In the genomic region with DNA sequence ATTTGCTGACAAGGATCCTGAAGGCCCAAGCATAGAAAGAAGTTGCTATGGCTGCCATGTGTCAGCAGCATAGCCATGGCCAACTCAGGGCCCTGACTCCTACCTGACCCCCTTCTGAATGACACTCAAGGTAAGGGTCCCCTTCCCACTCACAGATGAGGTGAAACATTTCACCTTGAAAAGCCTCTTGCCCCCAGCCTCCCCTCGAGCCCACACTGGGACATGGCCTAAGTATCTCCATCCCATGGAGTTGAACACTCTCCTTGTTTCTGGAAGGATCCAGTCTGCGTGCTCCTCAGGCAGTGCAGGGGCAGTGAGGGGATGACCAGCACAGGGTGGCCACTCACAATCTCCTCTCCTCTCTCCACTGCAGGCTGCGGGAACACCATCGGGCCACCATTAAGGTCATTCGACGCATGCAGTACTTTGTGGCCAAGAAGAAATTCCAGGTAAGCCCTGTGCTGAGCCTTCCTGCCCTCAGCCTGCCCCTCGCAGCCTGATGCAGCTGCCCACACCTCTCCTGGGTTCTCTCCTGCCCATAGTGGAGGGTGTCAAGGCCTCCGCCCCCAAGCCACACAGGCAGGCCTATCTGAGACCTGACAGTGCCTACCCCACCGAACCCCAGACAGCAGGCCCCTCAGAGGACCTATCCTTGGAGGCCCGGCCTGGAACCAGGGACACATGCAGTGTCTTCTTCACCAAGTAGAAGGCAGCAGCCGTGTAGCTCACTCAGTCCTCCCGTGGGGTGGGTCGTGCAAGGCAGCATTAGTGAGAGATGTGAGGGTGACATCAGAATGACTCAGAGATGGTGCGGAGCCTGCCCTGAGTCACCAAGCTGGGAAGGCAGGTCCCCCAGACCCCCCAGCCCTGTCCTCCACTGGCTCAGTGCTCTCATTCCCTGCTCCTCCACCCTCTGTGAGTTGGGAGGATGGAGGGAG, we compare ENCODE assay signal across 1 cellular context.
TF ChIP-seq lines count a peak whose summit lies in the region.

No MANE protein-coding gene starts in this region.

TF ChIP-seq in GM23338, 12 proteins besides CTCF, POLR2A, EP300 and RAD21 (continued from another document):
- TF ChIP-seq REST (IDR thresholded peaks at IDR 0.05; ENCODE audit: unreplicated experiment): no peak
- TF ChIP-seq, protein P1, sequence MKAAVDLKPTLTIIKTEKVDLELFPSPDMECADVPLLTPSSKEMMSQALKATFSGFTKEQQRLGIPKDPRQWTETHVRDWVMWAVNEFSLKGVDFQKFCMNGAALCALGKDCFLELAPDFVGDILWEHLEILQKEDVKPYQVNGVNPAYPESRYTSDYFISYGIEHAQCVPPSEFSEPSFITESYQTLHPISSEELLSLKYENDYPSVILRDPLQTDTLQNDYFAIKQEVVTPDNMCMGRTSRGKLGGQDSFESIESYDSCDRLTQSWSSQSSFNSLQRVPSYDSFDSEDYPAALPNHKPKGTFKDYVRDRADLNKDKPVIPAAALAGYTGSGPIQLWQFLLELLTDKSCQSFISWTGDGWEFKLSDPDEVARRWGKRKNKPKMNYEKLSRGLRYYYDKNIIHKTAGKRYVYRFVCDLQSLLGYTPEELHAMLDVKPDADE (IDR thresholded peaks at IDR 0.05): no peak
TF ChIP-seq in GM23338: peak in this region for 0.
